Comparison of ENCODE assay signal across 8 cellular contexts in genomic region chr17:63741251-63742049, GRCh38. TPM values are rescaled to one million over a fixed set of nuclear protein-coding genes. Genes with fewer than 3 reads are reported as not detected.
DNase-seq lines count a peak whose midpoint lies in the region; TF ChIP-seq lines count a peak whose summit lies in the region.

TSS of gene STRADA (minus strand) at chr17:63741799. CDS start at chr17:63728369, 13,430 bp downstream.

- H3K9me3 ChIP-seq in SK-N-MC (ENCODE audit: low read depth, low read length), result no peaks in the 10 kb centered on the region

- 0 out of 2 replicates have a peak, but pooled peaks cover 5% of the 10 kb centered on the region for H3K36me3 Mint-ChIP-seq in HFFc6 (ENCODE audit: low read depth)

- H3K9me3 Mint-ChIP-seq in HFFc6, result no peaks in the 10 kb centered on the region

- peak within 1 kb of the TSS; percentile 95 for H3K4me3 Mint-ChIP-seq in HFFc6

- peaks cover 16% of the 10 kb centered on the region for H3K4me1 Mint-ChIP-seq in HFFc6 (ENCODE audit: low read depth)

- peak within 1 kb of the TSS; percentile 84 for H3K4me3 ChIP-seq in NB4 (ENCODE audit: low read depth, low read length)
- peak within 1 kb of the TSS; percentile 94 for H3K4me3 ChIP-seq in SK-N-MC

- peaks cover 10% of the 10 kb centered on the region for H3K36me3 ChIP-seq in SK-N-MC (ENCODE audit: insufficient read depth, low read length)

- H3K27ac Mint-ChIP-seq in HFFc6, result peak within 1 kb of the TSS; percentile 87

- H3K27ac ChIP-seq in SK-N-MC (peak within 1 kb of the TSS; percentile 92), temporal lobe (ENCODE audit: low read depth, low read length) (peak within 1 kb of the TSS; percentile 83)

- TF ChIP-seq POLR2A in NB4 (IDR thresholded peaks at IDR 0.05; ENCODE audit: extremely low read depth, insufficient read length), result peak; percentile 78

- DNase-seq in GM04503 (ENCODE audit: low read depth) (peak; percentile 68), HFFc6 (peak; percentile 94), NB4 (ENCODE audit: low read depth) (peak; percentile 98), SK-N-MC (ENCODE audit: low read depth, low spot score) (peak; percentile 81), globus pallidus (ENCODE audit: low spot score) (peak; percentile 97), occipital lobe (lab: John Stamatoyannopoulos, UW) (peak; percentile 96)
- peak; percentile 100 for DNase-seq in activated naive CD4-positive, alpha-beta T cell treated with anti-CD3 and anti-CD28 coated beads, Interleukin-2, amount 50 U/mL, for 16 hours

- TF ChIP-seq CTCF in HFFc6 (IDR thresholded peaks at IDR 0.05) (no peak), NB4 (IDR thresholded peaks at IDR 0.05; ENCODE audit: low read depth, low read length) (no peak)

- H3K9ac ChIP-seq in SK-N-MC (ENCODE audit: insufficient read length), result peak within 1 kb of the TSS; percentile 96

- H3K27me3 Mint-ChIP-seq in HFFc6 (ENCODE audit: insufficient read depth), result no peaks in the 10 kb centered on the region; the same call in 1 of the 2 replicates

RNA-seq across cellular contexts. Expression of gene STRADA, which starts in this region (rescaled TPM):
- total RNA-seq in HFFc6 (2021; fragmentation: NEBNext Ultra II Directional; extraction: Animal tissue kit (Norgen Biotek cat#: 25700)), result 10 to 100 TPM; 18.2 to 24.1 (median 21.6) TPM
- total RNA-seq in occipital lobe (27.8 TPM), temporal lobe (24.8 TPM)

Comparison
In these comparisons a context has a peak if more than half of its experiments do, and no peak if none do; other contexts are left out.
1. Peak in every context shown above with its lines: DNase-seq, H3K4me3 ChIP-seq and H3K27ac ChIP-seq.